ENCODE assay signal across 20 cellular contexts in the genomic region with DNA sequence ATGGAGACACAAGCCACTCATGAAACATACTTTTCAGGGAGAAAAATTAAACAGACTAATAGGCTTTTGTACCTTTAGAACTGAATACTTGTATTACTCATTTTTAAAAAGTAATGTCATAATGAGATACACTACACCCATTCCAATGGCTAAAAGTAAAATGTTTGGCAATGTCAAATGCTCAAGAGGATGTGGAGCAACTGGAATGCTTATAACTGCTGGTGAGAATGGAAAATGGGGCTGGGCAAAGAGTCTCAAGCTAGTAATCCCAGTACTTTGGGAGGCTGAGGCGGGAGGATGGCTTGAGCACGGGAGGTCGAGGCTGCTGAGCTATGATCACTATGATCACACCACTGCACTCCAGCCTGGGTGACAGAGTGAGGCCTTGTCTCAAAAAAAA.
A peak's percentile ranks its signal among the peaks of the same experiment; 100 is the strongest.
DNase-seq lines count a peak whose midpoint lies in the region; ATAC-seq and TF ChIP-seq lines count a peak whose summit lies in the region.
"Had no signal": no experiment of that assay in that cellular context is flagged by ENCODE, and none has a peak within 500 bp of the region (broad histone marks: within the 10 kb centered on the region; RNA-seq: fewer than 3 reads in every experiment).

No MANE protein-coding gene starts in this region.

- no peaks in the 10 kb centered on the region; a peak in 1 of 3 replicates for H3K36me3 ChIP-seq in HEK293 (ENCODE audit: control insufficient read depth in 2 of 2, insufficient read depth in 1 of 2, low read length in 2 of 2)
- H3K36me3 ChIP-seq: brain microvascular endothelial cell, Peyer's patch, right atrium auricular region, tibial nerve had no signal

- POLR2A ChIA-PET in HEK293 (lab: Yijun Ruan, JAX), result no interaction called here

- H3K4me1 Mint-ChIP-seq in activated CD4-positive, alpha-beta T cell treated with anti-CD3 and anti-CD28 coated beads, Interleukin-2, amount 10 ng/mL, durations not matched to agents 24 days and 14 days, result peaks cover 6% of the 10 kb centered on the region
- peaks cover 14% of the 10 kb centered on the region for H3K4me1 Mint-ChIP-seq in chondrocyte (ENCODE audit: low read depth)
- peaks cover 19% of the 10 kb centered on the region for H3K4me1 Mint-ChIP-seq in nephron progenitor cell

- no peaks in the 10 kb centered on the region for H3K9me3 Mint-ChIP-seq in activated CD4-positive, alpha-beta T cell treated with anti-CD3 and anti-CD28 coated beads, Interleukin-2, amount 10 ng/mL, durations not matched to agents 24 days and 14 days
- H3K9me3 Mint-ChIP-seq in chondrocyte (ENCODE audit: low read depth) (no peaks in the 10 kb centered on the region), nephron progenitor cell (peaks cover 11% of the 10 kb centered on the region)
- H3K9me3 Mint-ChIP-seq: dendritic cell treated with granulocyte-macrophage colony-stimulating factor and Interleukin-4, amounts not matched to agents 40 ng/mL and 50 ng/mL, for 4 days; stimulated activated naive B cell treated with anti-CD40 and anti-IgM and Interleukin-4, amounts not matched to agents 10 μg/mL and 1 μg/mL and 100 μg/mL, for 72 hours had no signal

- no peaks in the 10 kb centered on the region for H3K4me1 ChIP-seq in HEK293 (ENCODE audit: control insufficient read depth, insufficient read depth, low read length)
- H3K4me1 ChIP-seq: Peyer's patch had no signal

- TF ChIP-seq CTCF in HEK293 (tag by site-specific recombination; IDR thresholded peaks at IDR 0.05), result no peak
- TF ChIP-seq CTCF in chondrocyte (IDR thresholded peaks at IDR 0.05), result no peak
- TF ChIP-seq CTCF in nephron progenitor cell (IDR thresholded peaks at IDR 0.05), result no peak

- no peak overlapping the region for H3K27ac ChIP-seq in HEK293 (ENCODE audit: extremely low read depth, low read depth, low read length)
- H3K27ac ChIP-seq: brain microvascular endothelial cell, Peyer's patch, right atrium auricular region had no signal

- ATAC-seq in GM21717 (IDR thresholded peaks at IDR 0.05; ENCODE audit: unreplicated experiment), result no peak
- ATAC-seq: stimulated activated naive B cell treated with anti-CD40 and anti-IgM and Interleukin-4, amounts not matched to agents 10 μg/mL and 1 μg/mL and 100 μg/mL, for 72 hours had no signal

- intact Hi-C loops in activated CD4-positive, alpha-beta T cell treated with anti-CD3 and anti-CD28 coated beads, Interleukin-2, amount 10 ng/mL, durations not matched to agents 24 days and 14 days (cut with micrococcal nuclease), result loop anchor here (10.0 kb wide), 1 partner anchor 439 kb away; no protein-coding TSS in a partner anchor

- peaks cover 4% of the 10 kb centered on the region for H3K27me3 Mint-ChIP-seq in activated CD4-positive, alpha-beta T cell treated with anti-CD3 and anti-CD28 coated beads, Interleukin-2, amount 10 ng/mL, durations not matched to agents 24 days and 14 days
- H3K27me3 Mint-ChIP-seq in chondrocyte (ENCODE audit: low read depth) (no peaks in the 10 kb centered on the region), nephron progenitor cell (ENCODE audit: low read depth, poor library complexity) (no peaks in the 10 kb centered on the region)
- H3K27me3 Mint-ChIP-seq: dendritic cell treated with granulocyte-macrophage colony-stimulating factor and Interleukin-4, amounts not matched to agents 40 ng/mL and 50 ng/mL, for 4 days; stimulated activated naive B cell treated with anti-CD40 and anti-IgM and Interleukin-4, amounts not matched to agents 10 μg/mL and 1 μg/mL and 100 μg/mL, for 72 hours had no signal

- H3K4me3 ChIP-seq in HEK293 (ENCODE audit: low read depth, low read length), result no peak overlapping the region
- H3K4me3 ChIP-seq: Peyer's patch, right atrium auricular region, tibial nerve had no signal

- H3K36me3 Mint-ChIP-seq in activated CD4-positive, alpha-beta T cell treated with anti-CD3 and anti-CD28 coated beads, Interleukin-2, amount 10 ng/mL, durations not matched to agents 24 days and 14 days (ENCODE audit: low read depth), result peaks cover 3% of the 10 kb centered on the region
- H3K36me3 Mint-ChIP-seq in chondrocyte (ENCODE audit: low read depth), result no peaks in the 10 kb centered on the region
- peaks cover 4% of the 10 kb centered on the region for H3K36me3 Mint-ChIP-seq in nephron progenitor cell (ENCODE audit: low read depth)

- CTCF ChIA-PET in HEK293 (lab: Yijun Ruan, JAX), result interaction anchor here (0.6 to 2.2 kb wide), 2 partner anchors 9 to 1384 kb away, joined by 3 to 13 read pairs; no protein-coding TSS in a partner anchor

- H3K4me3 Mint-ChIP-seq in activated CD4-positive, alpha-beta T cell treated with anti-CD3 and anti-CD28 coated beads, Interleukin-2, amount 10 ng/mL, durations not matched to agents 24 days and 14 days, result peak overlapping the region; percentile 42
- H3K4me3 Mint-ChIP-seq in chondrocyte (ENCODE audit: unreplicated experiment), result no peak overlapping the region
- peak overlapping the region; percentile 47 for H3K4me3 Mint-ChIP-seq in nephron progenitor cell
- H3K4me3 Mint-ChIP-seq: dendritic cell treated with granulocyte-macrophage colony-stimulating factor and Interleukin-4, amounts not matched to agents 40 ng/mL and 50 ng/mL, for 4 days had no signal

- DNase-seq in activated CD4-positive, alpha-beta T cell treated with anti-CD3 and anti-CD28 coated beads, Interleukin-2, amount 10 ng/mL, durations not matched to agents 24 days and 14 days, result no peak
- DNase-seq in activated CD4-positive, alpha-beta T cell treated with anti-CD3 and anti-CD28 coated beads, Interleukin-2, amount 50 U/mL, for 4 hours, result no peak
- no peak for DNase-seq in chondrocyte (ENCODE audit: low spot score)
- DNase-seq in nephron progenitor cell, result no peak
- DNase-seq in 8988T, result no peak
- no peak for DNase-seq in H4 (ENCODE audit: low spot score)
- DNase-seq: brain microvascular endothelial cell; C1 segment of cervical spinal cord; DND-41; glutamatergic neuron; KG1; NCI-H1092; NCI-H2107; Peyer's patch; stimulated activated naive B cell treated with anti-CD40 and anti-IgM and Interleukin-4, amounts not matched to agents 10 μg/mL and 1 μg/mL and 100 μg/mL, for 72 hours had no signal

- no peaks in the 10 kb centered on the region for H3K9me3 ChIP-seq in HEK293 (ENCODE audit: control insufficient read depth, insufficient read depth, low read depth, low read length)
- H3K9me3 ChIP-seq: Peyer's patch, right atrium auricular region, tibial nerve had no signal

- no peak overlapping the region for H3K27ac Mint-ChIP-seq in activated CD4-positive, alpha-beta T cell treated with anti-CD3 and anti-CD28 coated beads, Interleukin-2, amount 10 ng/mL, durations not matched to agents 24 days and 14 days
- peak overlapping the region; percentile 51 for H3K27ac Mint-ChIP-seq in chondrocyte (ENCODE audit: unreplicated experiment)
- H3K27ac Mint-ChIP-seq in nephron progenitor cell, result no peak overlapping the region
- H3K27ac Mint-ChIP-seq: stimulated activated naive B cell treated with anti-CD40 and anti-IgM and Interleukin-4, amounts not matched to agents 10 μg/mL and 1 μg/mL and 100 μg/mL, for 72 hours had no signal

TF ChIP-seq in HEK293, 187 proteins besides CTCF, POLR2A, EP300 and RAD21:
- TF ChIP-seq, protein P1, sequence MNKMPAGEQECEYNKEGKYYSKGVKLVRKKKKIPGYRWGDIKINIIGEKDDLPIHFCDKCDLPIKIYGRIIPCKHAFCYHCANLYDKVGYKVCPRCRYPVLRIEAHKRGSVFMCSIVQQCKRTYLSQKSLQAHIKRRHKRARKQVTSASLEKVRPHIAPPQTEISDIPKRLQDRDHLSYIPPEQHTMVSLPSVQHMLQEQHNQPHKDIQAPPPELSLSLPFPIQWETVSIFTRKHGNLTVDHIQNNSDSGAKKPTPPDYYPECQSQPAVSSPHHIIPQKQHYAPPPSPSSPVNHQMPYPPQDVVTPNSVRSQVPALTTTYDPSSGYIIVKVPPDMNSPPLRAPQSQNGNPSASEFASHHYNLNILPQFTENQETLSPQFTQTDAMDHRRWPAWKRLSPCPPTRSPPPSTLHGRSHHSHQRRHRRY (tag by site-specific recombination; IDR thresholded peaks at IDR 0.05), result no peak
- peak; percentile 85 for TF ChIP-seq ZNF529 (tag by site-specific recombination; IDR thresholded peaks at IDR 0.05; ENCODE audit: insufficient replicate concordance)
